ENCODE assay signal across 8 cellular contexts in the genomic region with DNA sequence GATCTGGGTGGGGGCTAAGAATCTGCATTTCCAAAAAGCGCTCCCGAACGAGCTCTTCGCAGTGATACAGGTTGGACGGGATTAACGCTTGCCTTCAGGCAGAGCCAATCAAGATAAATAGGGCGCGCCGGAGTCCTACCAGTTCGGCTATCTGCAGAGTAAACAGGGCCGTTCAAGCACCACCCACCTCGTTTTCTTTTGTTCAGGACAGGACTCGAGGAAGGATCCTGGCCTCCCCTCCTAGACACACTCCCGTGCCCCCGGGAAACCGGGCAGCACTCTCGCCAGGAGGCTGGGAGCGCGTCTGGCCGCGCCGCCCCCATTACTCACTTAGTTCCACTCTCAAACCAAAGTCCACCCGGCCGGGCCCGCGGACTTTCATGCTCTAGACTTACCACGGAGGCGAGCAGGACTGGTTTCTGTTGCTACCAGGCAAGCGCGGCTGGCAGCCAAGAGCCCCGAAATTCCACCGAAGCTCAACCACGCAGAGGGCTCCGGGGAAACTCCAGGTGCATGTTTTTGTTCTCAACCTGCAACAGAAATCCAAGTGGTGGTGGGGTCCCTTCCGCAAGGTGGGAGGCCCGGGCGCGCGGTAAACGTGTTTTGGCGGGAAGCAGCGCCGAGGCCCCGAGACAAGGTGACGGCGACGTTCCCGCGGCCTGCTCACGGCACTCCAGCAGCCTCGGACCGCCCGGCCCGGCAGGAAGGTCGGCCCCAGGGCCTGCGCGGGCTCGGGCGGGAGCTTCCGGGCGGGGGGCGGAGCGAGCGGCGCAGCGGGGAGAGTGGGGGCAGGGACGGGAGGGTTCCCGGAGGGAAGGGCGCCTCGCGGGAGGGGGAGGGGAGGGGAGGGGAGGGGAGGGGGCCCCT. TPM values are rescaled to one million over a fixed set of nuclear protein-coding genes. Genes with fewer than 3 reads are reported as not detected.
A peak's percentile ranks its signal among the peaks of the same experiment; 100 is the strongest.
DNase-seq lines count a peak whose midpoint lies in the region; ATAC-seq and TF ChIP-seq lines count a peak whose summit lies in the region.

No MANE protein-coding gene starts in this region.

- peak overlapping the region; percentile 93 for H3K27ac Mint-ChIP-seq in CD4-positive, alpha-beta T cell
- peak overlapping the region; percentile 99 for H3K27ac Mint-ChIP-seq in nephron progenitor cell

- H3K4me3 Mint-ChIP-seq in CD4-positive, alpha-beta T cell, result peak overlapping the region; percentile 95
- H3K4me3 Mint-ChIP-seq in nephron progenitor cell, result peak overlapping the region; percentile 92

- H3K9me3 Mint-ChIP-seq in CD4-positive, alpha-beta T cell, result no peaks in the 10 kb centered on the region
- no peaks in the 10 kb centered on the region for H3K9me3 Mint-ChIP-seq in nephron progenitor cell

- peaks cover 81% of the 10 kb centered on the region for H3K36me3 Mint-ChIP-seq in CD4-positive, alpha-beta T cell (ENCODE audit: low read depth)
- H3K36me3 Mint-ChIP-seq in nephron progenitor cell (ENCODE audit: low read depth), result peaks cover 35% of the 10 kb centered on the region

- peak; percentile 46 to 67 (median 59) for DNase-seq in CD4-positive, alpha-beta T cell
- DNase-seq in Panc1 (ENCODE audit: low read depth, low spot score), result no peak
- peak; percentile 53 for DNase-seq in activated gamma-delta T cell treated with Interleukin-2 at 50 U/mL for 16 hours
- DNase-seq in foreskin fibroblast, result peak; percentile 56 to 87
- peak; percentile 83 for DNase-seq in nephron progenitor cell
- DNase-seq in suprapubic skin (ENCODE audit: low spot score in 2 of 2), result peak; percentile 86 to 87

- H3K36me3 ChIP-seq in Panc1 (ENCODE audit: control insufficient read depth, insufficient read depth, low read length) (peaks cover 29% of the 10 kb centered on the region), suprapubic skin (peaks cover 43% of the 10 kb centered on the region)

- no peak for TF ChIP-seq CTCF in CD4-positive, alpha-beta T cell (IDR thresholded peaks at IDR 0.05)
- TF ChIP-seq CTCF in Panc1 (IDR thresholded peaks at IDR 0.05) (no peak), foreskin fibroblast (IDR thresholded peaks at IDR 0.05; ENCODE audit: low read depth, low read length) (no peak), nephron progenitor cell (IDR thresholded peaks at IDR 0.05) (no peak), suprapubic skin (IDR thresholded peaks at IDR 0.05) (no peak)

- intact Hi-C loops in CD4-positive, alpha-beta T cell (cut with DNase I, micrococcal nuclease), result loop anchor here (2.0 to 10.0 kb wide), 4 partner anchors 34 to 179 kb away; partner anchors contain the start of genes ZNF239 (in 1 of the 2) and ZNF487 (in 1 of the 2)
- intact Hi-C loops in Panc1 (cut with micrococcal nuclease; ENCODE audit: unreplicated experiment), result no loop called here

- no TSS peak for BruUV-seq in Panc1 (replicated peaks; lab: Mats Ljungman, UMichigan)

- H3K4me1 ChIP-seq in Panc1 (ENCODE audit: control insufficient read depth, insufficient read depth, low read length) (peaks cover 48% of the 10 kb centered on the region), suprapubic skin (peaks cover 78% of the 10 kb centered on the region)

- POLR2A ChIA-PET in CD4-positive, alpha-beta T cell (lab: Charles Lee), result interaction anchor here (0.6 to 4.8 kb wide), 16 partner anchors 10 to 257 kb away, joined by 3 to 54 read pairs (median 4); partner anchors contain the start of genes HNRNPF and ZNF487
- POLR2A ChIA-PET in Panc1 (lab: Charles Lee), result interaction anchor here (0.5 to 1.0 kb wide), 7 partner anchors 9 to 353 kb away, joined by 3 to 18 read pairs (median 7); no protein-coding TSS in a partner anchor

- H3K4me3 ChIP-seq in Panc1 (ENCODE audit: low read depth in 2 of 2, low read length in 2 of 2) (peak overlapping the region; percentile 67 to 84), foreskin fibroblast (ENCODE audit: low read depth in 1 of 2, low read length in 2 of 2) (peak overlapping the region; percentile 65 to 76), suprapubic skin (peak overlapping the region; percentile 61)

- no peak for TF ChIP-seq EP300 in suprapubic skin (IDR thresholded peaks at IDR 0.05)

- TF ChIP-seq POLR2A in suprapubic skin (IDR thresholded peaks at IDR 0.05), result no peak

- H3K27me3 Mint-ChIP-seq in CD4-positive, alpha-beta T cell, result no peaks in the 10 kb centered on the region
- no peaks in the 10 kb centered on the region for H3K27me3 Mint-ChIP-seq in nephron progenitor cell (ENCODE audit: low read depth, poor library complexity)

- H3K27ac ChIP-seq in CD4-positive, alpha-beta T cell (ENCODE audit: low read depth, low read length), result peak overlapping the region; percentile 94
- H3K27ac ChIP-seq in Panc1 (ENCODE audit: low read length) (peak overlapping the region; percentile 96), suprapubic skin (peak overlapping the region; percentile 97)

- H3K4me1 Mint-ChIP-seq in CD4-positive, alpha-beta T cell (ENCODE audit: low read depth), result peaks cover 84% of the 10 kb centered on the region
- H3K4me1 Mint-ChIP-seq in nephron progenitor cell, result peaks cover 73% of the 10 kb centered on the region

- peak; percentile 45 for ATAC-seq in CD4-positive, alpha-beta T cell (ENCODE audit: poor library complexity)
- peak; percentile 42 for ATAC-seq in GM19467 (IDR thresholded peaks at IDR 0.05; ENCODE audit: unreplicated experiment)
- peak; percentile 21 for ATAC-seq in HG03558 (IDR thresholded peaks at IDR 0.05; ENCODE audit: extremely low read depth, unreplicated experiment)
- ATAC-seq in Panc1, result peak; percentile 81

- CTCF ChIA-PET in CD4-positive, alpha-beta T cell (lab: Charles Lee), result interaction anchor here (0.9 to 1.4 kb wide), 4 partner anchors 11 to 103 kb away, joined by 3 to 4 read pairs (median 4); partner anchors contain the start of gene ZNF487
- CTCF ChIA-PET in Panc1 (lab: Charles Lee), result interaction anchor here (0.6 kb wide), 2 partner anchors 35 to 130 kb away, joined by 3 read pairs; no protein-coding TSS in a partner anchor

- no peaks in the 10 kb centered on the region for H3K27me3 ChIP-seq in CD4-positive, alpha-beta T cell (ENCODE audit: control insufficient read depth, insufficient read depth, low read length)
- H3K27me3 ChIP-seq in Panc1 (ENCODE audit: control insufficient read depth, insufficient read depth, low read length), result no peaks in the 10 kb centered on the region
- H3K27me3 ChIP-seq in suprapubic skin, result no peaks in the 10 kb centered on the region

- H3K9me3 ChIP-seq in CD4-positive, alpha-beta T cell (ENCODE audit: control insufficient read depth, low read length), result no peaks in the 10 kb centered on the region
- H3K9me3 ChIP-seq in Panc1 (ENCODE audit: control insufficient read depth, insufficient read depth, low read depth, low read length) (no peaks in the 10 kb centered on the region), suprapubic skin (no peaks in the 10 kb centered on the region)

- 2% methylated on average over 31 of the region's 71 CpGs for WGBS in suprapubic skin

- in situ Hi-C loops in Panc1 (cut with HindIII; ENCODE audit: low pct_unique_long_range_greater_than_20kb, low sequenced_read_pairs), result no loop called here

RNA-seq across cellular contexts. Expression of gene HNRNPF, which starts 12.7 kb away (rescaled TPM):
- total RNA-seq in CD4-positive, alpha-beta T cell, result 10 to 100 TPM; 86.5 to 87.9 TPM
- total RNA-seq in Panc1 (2021; ENCODE audit: unreplicated experiment), result 466 TPM
- polyA plus RNA-seq in Panc1 (2012; ENCODE audit: insufficient read length), result 374 TPM
- total RNA-seq in suprapubic skin, result 100 to 1,000 TPM; 180 to 248 (median 217) TPM

RNA-seq across cellular contexts. Expression of gene FXYD4, which starts 24.9 kb away (rescaled TPM):
- not detected for total RNA-seq in CD4-positive, alpha-beta T cell
- total RNA-seq in Panc1 (2021; ENCODE audit: unreplicated experiment), result not detected
- polyA plus RNA-seq in Panc1 (2012; ENCODE audit: insufficient read length), result not detected
- not detected for total RNA-seq in suprapubic skin

RNA-seq across cellular contexts. Expression of gene ZNF487, which starts 40.6 kb away (rescaled TPM):
- total RNA-seq in CD4-positive, alpha-beta T cell, result 1 to 10 TPM; 7.5 to 8.5 TPM
- total RNA-seq in Panc1 (2021; ENCODE audit: unreplicated experiment) (7.6 TPM), suprapubic skin (10 to 100 TPM in 2 of 4 donors, 1 to 10 TPM in 2; 6.5 to 16.0 (median 10.8) TPM)
- polyA plus RNA-seq in Panc1 (2012; ENCODE audit: insufficient read length), result 6.6 TPM

Comparison
In these comparisons a context has a peak if more than half of its experiments do, and no peak if none do; other contexts are left out.
1. ATAC-seq: peak in every context shown above with its lines; median percentile 81 in Panc1; 45 in CD4-positive, alpha-beta T cell; 42 in GM19467; 21 in HG03558.